ENCODE assay signal across 19 cellular contexts in the genomic region with DNA sequence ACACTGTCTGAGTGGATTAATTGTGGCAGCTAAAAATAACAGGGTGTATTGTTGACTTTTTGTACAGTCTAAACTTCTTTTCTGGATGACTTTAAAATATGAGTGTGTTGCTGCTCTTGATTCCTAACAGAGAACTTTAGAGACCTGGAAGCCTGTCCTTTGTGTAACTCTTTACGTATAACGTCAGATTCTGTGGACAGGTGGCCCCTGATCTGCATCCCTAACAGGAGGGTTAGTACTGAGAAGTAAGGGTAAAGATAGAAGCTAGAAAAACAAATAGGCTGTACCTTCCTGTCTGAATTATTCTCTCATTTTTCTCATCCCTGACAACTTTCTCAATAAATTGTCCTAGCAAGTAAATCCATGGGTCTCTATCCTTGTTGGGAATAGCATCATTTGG.
DNase-seq lines count a peak whose midpoint lies in the region; TF ChIP-seq lines count a peak whose summit lies in the region.
"Had no signal": no experiment of that assay in that cellular context is flagged by ENCODE, and none has a peak within 500 bp of the region (broad histone marks: within the 10 kb centered on the region; RNA-seq: fewer than 3 reads in every experiment).

No MANE protein-coding gene starts in this region.

- no peaks in the 10 kb centered on the region for H4K20me1 ChIP-seq in mammary epithelial cell (ENCODE audit: insufficient read depth, low read length)

- in situ Hi-C loops in mammary epithelial cell (cut with MboI; ENCODE audit: low sequenced_read_pairs in 2 of 2), result no loop called here

- TF ChIP-seq CTCF in mammary epithelial cell (conservative IDR thresholded peaks at IDR 0.05 in 1 of 2, IDR thresholded peaks at IDR 0.05 in 1 of 2; ENCODE audit: extremely low read depth in 1 of 2, insufficient read depth in 1 of 2, low read depth in 1 of 2, low read length in 2 of 2), result no peak

- H3K36me3 ChIP-seq in ES-I3 (ENCODE audit: insufficient read depth, low read length), result no peaks in the 10 kb centered on the region
- H3K36me3 ChIP-seq in SK-N-MC (ENCODE audit: insufficient read depth, low read length), result no peaks in the 10 kb centered on the region
- no peaks in the 10 kb centered on the region for H3K36me3 ChIP-seq in iPS-18a (ENCODE audit: control insufficient read depth, low read depth, low read length)
- no peaks in the 10 kb centered on the region for H3K36me3 ChIP-seq in subcutaneous abdominal adipose tissue (ENCODE audit: control insufficient read depth in 5 of 5, insufficient read depth in 5 of 5, low read length in 5 of 5)
- H3K36me3 ChIP-seq in mammary epithelial cell (ENCODE audit: insufficient read depth, low read length), result no peaks in the 10 kb centered on the region
- H3K36me3 ChIP-seq: uterus had no signal

- H3K79me2 ChIP-seq in mammary epithelial cell (ENCODE audit: insufficient read depth, low read length), result no peaks in the 10 kb centered on the region

- H3K4me2 ChIP-seq in mammary epithelial cell (ENCODE audit: insufficient read depth, low read depth, low read length), result no peak overlapping the region

- intact Hi-C loops in mammary epithelial cell (cut with micrococcal nuclease), result no loop called here

- dilution Hi-C loops in mammary epithelial cell (cut with HindIII; ENCODE audit: low sequenced_read_pairs), result no loop called here

- 100% methylated on average over 2 of the region's 2 CpGs for WGBS in mammary epithelial cell (ENCODE audit: low coverage, missing lambda C conversion rate)

- BruUV-seq in mammary epithelial cell (replicated peaks; lab: Mats Ljungman, UMichigan), result no TSS peak

- H3K27ac ChIP-seq in SK-N-MC, result peak overlapping the region; percentile 55; the same call in 1 of the 2 replicates
- peak overlapping the region; percentile 1 for H3K27ac ChIP-seq in iPS-18a (ENCODE audit: low read length)
- peak overlapping the region; percentile 80 for H3K27ac ChIP-seq in subcutaneous abdominal adipose tissue (ENCODE audit: low read depth, low read length)
- H3K27ac ChIP-seq in mammary epithelial cell (ENCODE audit: insufficient read depth, low read depth, low read length), result no peak overlapping the region
- H3K27ac ChIP-seq: uterus had no signal

- H3K9me3 ChIP-seq in ES-I3 (ENCODE audit: control insufficient read depth, insufficient read depth, low read length), result no peaks in the 10 kb centered on the region
- H3K9me3 ChIP-seq in SK-N-MC (ENCODE audit: low read depth, low read length), result no peaks in the 10 kb centered on the region
- H3K9me3 ChIP-seq in iPS-18a (ENCODE audit: control insufficient read depth, low read depth, low read length), result no peaks in the 10 kb centered on the region
- H3K9me3 ChIP-seq in subcutaneous abdominal adipose tissue (ENCODE audit: control insufficient read depth in 5 of 5, low read length in 5 of 5), result no peaks in the 10 kb centered on the region
- H3K9me3 ChIP-seq in mammary epithelial cell (replicated peaks; ENCODE audit: insufficient read depth, low read length), result no peaks in the 10 kb centered on the region
- H3K9me3 ChIP-seq: uterus had no signal

- H3K27me3 ChIP-seq in iPS-18a (ENCODE audit: control insufficient read depth, insufficient read depth, low read length), result no peaks in the 10 kb centered on the region
- H3K27me3 ChIP-seq in subcutaneous abdominal adipose tissue (ENCODE audit: control insufficient read depth in 5 of 5, insufficient read depth in 4 of 5, low read length in 5 of 5), result no peaks in the 10 kb centered on the region
- no peaks in the 10 kb centered on the region for H3K27me3 ChIP-seq in mammary epithelial cell (ENCODE audit: insufficient read depth, low read length)
- H3K27me3 ChIP-seq: uterus had no signal

- CTCF ChIA-PET in mammary epithelial cell (lab: Charles Lee; ENCODE audit: low non-redundant PET), result no interaction called here

- DNase-seq in SK-N-MC (ENCODE audit: low read depth, low spot score) (no peak), GM19240 (ENCODE audit: insufficient read length, low spot score) (no peak), mammary epithelial cell (no peak)
- no peak for DNase-seq in activated CD8-positive, alpha-beta memory T cell treated with anti-CD3 and anti-CD28 coated beads, Interleukin-2, amount 50 U/mL, for 4 hours
- DNase-seq in activated CD4-positive, CD25-positive, alpha-beta regulatory T cell treated with anti-CD3 and anti-CD28 coated beads, Interleukin-2, amount 50 U/mL, for 72 hours, result no peak
- DNase-seq: activated CD4-positive, alpha-beta T cell treated with anti-CD3 and anti-CD28 coated beads for 1 hour; left ventricle myocardium superior; NCI-H1694; NCI-H2227 treated with DMSO at 0.1 percent for 48 hours; NCI-H82; PC-3; posterior cingulate gyrus; stimulated activated CD4-positive, alpha-beta T cell treated with anti-CD3 and anti-CD28 coated beads, Interleukin-1b, Interleukin-23, amount 100 ng/mL, for 48 hours; T-helper 9 cell; uterus had no signal

- H3K4me3 ChIP-seq in SK-N-MC, result no peak overlapping the region
- H3K4me3 ChIP-seq in iPS-18a (ENCODE audit: low read length), result peak overlapping the region; percentile 6
- H3K4me3 ChIP-seq in subcutaneous abdominal adipose tissue (ENCODE audit: low read depth in 1 of 5, low read length in 5 of 5), result no peak overlapping the region
- no peak overlapping the region for H3K4me3 ChIP-seq in mammary epithelial cell (replicated peaks in 1 of 3; ENCODE audit: insufficient read depth in 1 of 3, low read depth in 2 of 3, low read length in 3 of 3)
- H3K4me3 ChIP-seq: GM12878, uterus had no signal

- H3K4me1 ChIP-seq in ES-I3 (ENCODE audit: insufficient read depth, low read length), result peaks cover 64% of the 10 kb centered on the region
- peaks cover 62% of the 10 kb centered on the region for H3K4me1 ChIP-seq in iPS-18a (ENCODE audit: control insufficient read depth, low read depth, low read length)
- H3K4me1 ChIP-seq in subcutaneous abdominal adipose tissue (ENCODE audit: control insufficient read depth in 5 of 5, insufficient read depth in 5 of 5, low read length in 5 of 5), result peaks cover 5 to 67% (median 56%) of the 10 kb centered on the region in 5 donors
- H3K4me1 ChIP-seq in mammary epithelial cell (ENCODE audit: insufficient read depth, low read length), result no peaks in the 10 kb centered on the region
- H3K4me1 ChIP-seq: uterus had no signal

- H3K9ac ChIP-seq in ES-I3 (ENCODE audit: low read depth, low read length) (peak overlapping the region; percentile 22; the same call in 1 of the 2 replicates), SK-N-MC (ENCODE audit: insufficient read length) (no peak overlapping the region), iPS-18a (ENCODE audit: low read length) (peak overlapping the region; percentile 2), subcutaneous abdominal adipose tissue (ENCODE audit: low read length in 5 of 5) (no peak overlapping the region), mammary epithelial cell (ENCODE audit: insufficient read depth, low read length) (no peak overlapping the region)

- H2AFZ ChIP-seq in mammary epithelial cell (ENCODE audit: low read depth, low read length), result no peak overlapping the region

Comparison
In these comparisons a context has a peak if more than half of its experiments do, and no peak if none do; other contexts are left out.
1. H3K9ac ChIP-seq: peak in ES-I3 (single experiment) and iPS-18a (single experiment); none in SK-N-MC (single experiment), subcutaneous abdominal adipose tissue (0 of 5) and mammary epithelial cell (single experiment).